ENCODE assay signal across 16 cellular contexts in the genomic region with DNA sequence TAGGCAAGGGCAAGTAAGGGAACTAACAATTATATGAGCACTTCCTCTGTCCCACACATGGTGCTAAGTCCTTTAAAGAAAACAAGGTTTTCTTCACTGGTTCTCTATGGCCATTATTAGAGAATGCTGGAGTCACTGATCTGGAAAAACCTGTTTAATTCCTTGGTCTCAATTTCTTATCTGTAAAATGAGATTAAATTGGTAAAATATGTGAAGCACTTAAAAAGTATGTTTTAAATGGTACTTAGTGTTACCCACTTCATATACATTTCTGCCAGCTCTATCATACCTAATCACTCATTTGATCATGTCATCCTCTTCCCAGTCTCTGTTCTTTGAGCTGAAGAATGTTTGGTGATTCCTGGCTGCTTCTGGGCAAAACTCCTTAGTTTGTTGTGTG. TPM values are rescaled to one million over a fixed set of nuclear protein-coding genes. Genes with fewer than 3 reads are reported as not detected.
DNase-seq lines count a peak whose midpoint lies in the region; ATAC-seq and TF ChIP-seq lines count a peak whose summit lies in the region.
"Had no signal": no experiment of that assay in that cellular context is flagged by ENCODE, and none has a peak within 500 bp of the region (broad histone marks: within the 10 kb centered on the region; RNA-seq: fewer than 3 reads in every experiment).

No MANE protein-coding gene starts in this region.

- TF ChIP-seq POLR2A in esophagus muscularis mucosa (IDR thresholded peaks at IDR 0.05; ENCODE audit: low read depth), result no peak

- no peak overlapping the region for H4K91ac ChIP-seq in trophoblast cell (ENCODE audit: low read depth, low read length)

- no peak for TF ChIP-seq EP300 in esophagus muscularis mucosa (IDR thresholded peaks at IDR 0.05)

- TF ChIP-seq CTCF in HEK293 (tag by site-specific recombination; IDR thresholded peaks at IDR 0.05) (no peak), esophagus muscularis mucosa (IDR thresholded peaks at IDR 0.05) (no peak)

- no peak overlapping the region for H3K27ac ChIP-seq in CD4-positive, alpha-beta memory T cell (ENCODE audit: low read depth, low read length)
- no peak overlapping the region for H3K27ac ChIP-seq in HEK293 (ENCODE audit: extremely low read depth, low read depth, low read length)
- H3K27ac ChIP-seq in trophoblast cell (ENCODE audit: low read depth, low read length), result no peak overlapping the region
- H3K27ac ChIP-seq in esophagus muscularis mucosa (replicated peaks in 1 of 4), result no peak overlapping the region

- H3K14ac ChIP-seq in trophoblast cell (ENCODE audit: low read length), result no peak overlapping the region

- no peaks in the 10 kb centered on the region for H3K9me3 Mint-ChIP-seq in CD4-positive, alpha-beta memory T cell
- no peaks in the 10 kb centered on the region for H3K9me3 Mint-ChIP-seq in activated T-helper 17 cell treated with anti-CD3 and anti-CD28 coated beads, Interleukin-2, amount 50 U/mL, for 72 hours

- H3K4ac ChIP-seq in trophoblast cell (ENCODE audit: low read depth, low read length), result peak overlapping the region; percentile 39

- no peak overlapping the region for H2BK12ac ChIP-seq in trophoblast cell (ENCODE audit: low read length)

- POLR2A ChIA-PET in CD4-positive, alpha-beta memory T cell (lab: Charles Lee; ENCODE audit: partially characterized antibody), result no interaction called here
- POLR2A ChIA-PET in HEK293 (lab: Yijun Ruan, JAX), result no interaction called here

- H3K36me3 Mint-ChIP-seq in CD4-positive, alpha-beta memory T cell, result no peaks in the 10 kb centered on the region
- H3K36me3 Mint-ChIP-seq in activated T-helper 17 cell treated with anti-CD3 and anti-CD28 coated beads, Interleukin-2, amount 50 U/mL, for 72 hours (ENCODE audit: low read depth), result no peaks in the 10 kb centered on the region

- H3K9me3 ChIP-seq in CD4-positive, alpha-beta memory T cell (ENCODE audit: control insufficient read depth in 1 of 2, low read length in 2 of 2), result no peaks in the 10 kb centered on the region
- H3K9me3 ChIP-seq in HEK293 (ENCODE audit: control insufficient read depth, insufficient read depth, low read depth, low read length), result no peaks in the 10 kb centered on the region
- H3K9me3 ChIP-seq in trophoblast cell (ENCODE audit: insufficient read depth, low read depth, low read length), result no peaks in the 10 kb centered on the region
- H3K9me3 ChIP-seq in esophagus muscularis mucosa, result no peaks in the 10 kb centered on the region

- H3K4me1 Mint-ChIP-seq in CD4-positive, alpha-beta memory T cell, result peaks cover 37 to 74% (median 56%) of the 10 kb centered on the region in 4 donors
- peaks cover 35% of the 10 kb centered on the region for H3K4me1 Mint-ChIP-seq in activated T-helper 17 cell treated with anti-CD3 and anti-CD28 coated beads, Interleukin-2, amount 50 U/mL, for 72 hours

- H2BK120ac ChIP-seq in trophoblast cell (ENCODE audit: insufficient read depth, low read length, poor library complexity), result no peak overlapping the region

- no peak for ATAC-seq in activated T-helper 17 cell treated with anti-CD3 and anti-CD28 coated beads, Interleukin-2, amount 50 U/mL, for 72 hours (replicated peaks)

- no peak overlapping the region for H3K18ac ChIP-seq in trophoblast cell (ENCODE audit: low read length)

- H3K9ac ChIP-seq in trophoblast cell (ENCODE audit: low read length), result no peak overlapping the region

- H3K27me3 Mint-ChIP-seq in CD4-positive, alpha-beta memory T cell, result no peaks in the 10 kb centered on the region
- no peaks in the 10 kb centered on the region for H3K27me3 Mint-ChIP-seq in activated T-helper 17 cell treated with anti-CD3 and anti-CD28 coated beads, Interleukin-2, amount 50 U/mL, for 72 hours

- no peak overlapping the region for H3K4me2 ChIP-seq in trophoblast cell (ENCODE audit: low read length)

- no peak overlapping the region for H2BK5ac ChIP-seq in trophoblast cell (ENCODE audit: low read depth, low read length, poor library complexity)

- peaks cover 3% of the 10 kb centered on the region for H3K79me2 ChIP-seq in trophoblast cell (ENCODE audit: control insufficient read depth, insufficient read depth, low read length, poor library complexity)

- no peak overlapping the region for H2AK5ac ChIP-seq in trophoblast cell (ENCODE audit: low read length)

- peaks cover 44% of the 10 kb centered on the region for H3K4me1 ChIP-seq in CD4-positive, alpha-beta memory T cell (ENCODE audit: insufficient read depth, low read length)
- peaks cover 21% of the 10 kb centered on the region for H3K4me1 ChIP-seq in HEK293 (ENCODE audit: control insufficient read depth, insufficient read depth, low read length)
- H3K4me1 ChIP-seq in trophoblast cell (ENCODE audit: control insufficient read depth in 1 of 2, insufficient read depth in 2 of 2, low read length in 2 of 2), result peaks cover 7 to 14% of the 10 kb centered on the region in 2 experiments
- H3K4me1 ChIP-seq in esophagus muscularis mucosa, result peaks cover 42 to 85% (median 75%) of the 10 kb centered on the region in 4 donors

- H2AFZ ChIP-seq in trophoblast cell (ENCODE audit: insufficient read depth, low read length, poor library complexity), result no peak overlapping the region

- no peak for DNase-seq in CD4-positive, alpha-beta memory T cell
- peak; percentile 34 to 97 for DNase-seq in trophoblast cell
- DNase-seq in stimulated activated naive CD4-positive, alpha-beta T cell (lab: John Stamatoyannopoulos, UW), result no peak
- DNase-seq in esophagus muscularis mucosa (ENCODE audit: extremely low spot score), result no peak
- DNase-seq in stimulated activated CD4-positive, alpha-beta T cell treated with anti-CD3 and anti-CD28 coated beads, Interleukin-15, amount 100 ng/mL, for 24 hours, result no peak
- DNase-seq in dedifferentiated amniotic fluid mesenchymal stem cell (ENCODE audit: extremely low spot score), result no peak
- DNase-seq: C1 segment of cervical spinal cord, H7, KG1, NCI-H1105, NCI-H187, NCI-H446, NCI-H774, SHP77 treated with DMSO at 0.1 percent for 48 hours had no signal

- H3K27me3 ChIP-seq in CD4-positive, alpha-beta memory T cell (ENCODE audit: insufficient read depth, low read length), result no peaks in the 10 kb centered on the region
- H3K27me3 ChIP-seq in trophoblast cell (ENCODE audit: insufficient read depth, low read length) (no peaks in the 10 kb centered on the region), esophagus muscularis mucosa (no peaks in the 10 kb centered on the region)

- H3K27ac Mint-ChIP-seq in CD4-positive, alpha-beta memory T cell, result peak overlapping the region in 5 of 7 donors; percentile 57 to 90 (median 64)
- peak overlapping the region; percentile 83 for H3K27ac Mint-ChIP-seq in activated T-helper 17 cell treated with anti-CD3 and anti-CD28 coated beads, Interleukin-2, amount 50 U/mL, for 72 hours

- no peaks in the 10 kb centered on the region for H3K36me3 ChIP-seq in CD4-positive, alpha-beta memory T cell (ENCODE audit: insufficient read depth, low read length)
- H3K36me3 ChIP-seq in HEK293 (ENCODE audit: control insufficient read depth in 2 of 2, insufficient read depth in 1 of 2, low read length in 2 of 2) (no peaks in the 10 kb centered on the region), trophoblast cell (ENCODE audit: control insufficient read depth in 1 of 2, insufficient read depth in 2 of 2, low read length in 2 of 2) (no peaks in the 10 kb centered on the region), esophagus muscularis mucosa (no peaks in the 10 kb centered on the region)

- H4K8ac ChIP-seq in trophoblast cell (ENCODE audit: low read depth, low read length), result no peak overlapping the region

- H3K23ac ChIP-seq in trophoblast cell (ENCODE audit: low read length), result no peak overlapping the region

- no peak overlapping the region for H3K4me3 ChIP-seq in CD4-positive, alpha-beta memory T cell (ENCODE audit: low read length in 2 of 2)
- H3K4me3 ChIP-seq in HEK293 (ENCODE audit: low read depth, low read length) (no peak overlapping the region), trophoblast cell (ENCODE audit: low read depth, low read length) (no peak overlapping the region), esophagus muscularis mucosa (no peak overlapping the region)

- CTCF ChIA-PET in CD4-positive, alpha-beta memory T cell (lab: Charles Lee; ENCODE audit: partially characterized antibody), result interaction anchor here (1.1 to 2.0 kb wide), 3 partner anchors 10 to 40 kb away, joined by 4 to 5 read pairs (median 4); no protein-coding TSS in a partner anchor
- CTCF ChIA-PET in HEK293 (lab: Yijun Ruan, JAX), result interaction anchor here (1.7 kb wide), 1 partner anchor 10 kb away, joined by 12 read pairs; no protein-coding TSS in a partner anchor

- H3K79me1 ChIP-seq in trophoblast cell (ENCODE audit: low read length), result no peaks in the 10 kb centered on the region

- peak overlapping the region in 3 of 8 donors; percentile 4 to 84 (median 50) for H3K4me3 Mint-ChIP-seq in CD4-positive, alpha-beta memory T cell
- peak overlapping the region; percentile 49 for H3K4me3 Mint-ChIP-seq in activated T-helper 17 cell treated with anti-CD3 and anti-CD28 coated beads, Interleukin-2, amount 50 U/mL, for 72 hours

- no peak overlapping the region for H4K12ac ChIP-seq in trophoblast cell (ENCODE audit: low read depth, low read length)

- intact Hi-C loops in CD4-positive, alpha-beta memory T cell (cut with micrococcal nuclease), result loop anchor here (5.0 kb wide), 1 partner anchor 40 kb away; the partner anchor contains the start of gene LRCH1
- intact Hi-C loops in esophagus muscularis mucosa (cut with DNase I), result no loop called here

TF ChIP-seq in HEK293, 187 proteins besides CTCF, POLR2A, EP300 and RAD21 (continues in another document):
- TF ChIP-seq, protein P1, sequence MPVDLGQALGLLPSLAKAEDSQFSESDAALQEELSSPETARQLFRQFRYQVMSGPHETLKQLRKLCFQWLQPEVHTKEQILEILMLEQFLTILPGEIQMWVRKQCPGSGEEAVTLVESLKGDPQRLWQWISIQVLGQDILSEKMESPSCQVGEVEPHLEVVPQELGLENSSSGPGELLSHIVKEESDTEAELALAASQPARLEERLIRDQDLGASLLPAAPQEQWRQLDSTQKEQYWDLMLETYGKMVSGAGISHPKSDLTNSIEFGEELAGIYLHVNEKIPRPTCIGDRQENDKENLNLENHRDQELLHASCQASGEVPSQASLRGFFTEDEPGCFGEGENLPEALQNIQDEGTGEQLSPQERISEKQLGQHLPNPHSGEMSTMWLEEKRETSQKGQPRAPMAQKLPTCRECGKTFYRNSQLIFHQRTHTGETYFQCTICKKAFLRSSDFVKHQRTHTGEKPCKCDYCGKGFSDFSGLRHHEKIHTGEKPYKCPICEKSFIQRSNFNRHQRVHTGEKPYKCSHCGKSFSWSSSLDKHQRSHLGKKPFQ (tag by site-specific recombination; IDR thresholded peaks at IDR 0.05), result no peak

RNA-seq across cellular contexts. Expression of gene LRCH1, which starts 39.4 kb away (rescaled TPM):
- 10 to 100 TPM; 18.0 to 19.1 TPM for total RNA-seq in CD4-positive, alpha-beta memory T cell
- polyA plus RNA-seq in CD4-positive, alpha-beta memory T cell, result 1 to 10 TPM; 1.2 to 6.2 TPM
- total RNA-seq in activated T-helper 17 cell treated with anti-CD3 and anti-CD28 coated beads, Interleukin-2, amount 50 U/mL, for 72 hours, result 10 to 100 TPM; 14.7 to 15.3 TPM
- 13.9 and 14.1 TPM in 2 replicates for polyA plus RNA-seq in trophoblast cell (2013)
- total RNA-seq in esophagus muscularis mucosa, result 10 to 100 TPM; 42.7 to 66.0 (median 53.1) TPM

Comparison
In these comparisons a context has a peak if more than half of its experiments do, and no peak if none do; other contexts are left out.
1. DNase-seq: peak in trophoblast cell (2 of 2); none in CD4-positive, alpha-beta memory T cell (0 of 5), stimulated activated naive CD4-positive, alpha-beta T cell (0 of 6), esophagus muscularis mucosa (single experiment), stimulated activated CD4-positive, alpha-beta T cell treated with anti-CD3 and anti-CD28 coated beads, Interleukin-15, amount 100 ng/mL, for 24 hours (single experiment) and dedifferentiated amniotic fluid mesenchymal stem cell (single experiment).